Comparison of ENCODE assay signal across 8 cellular contexts in genomic region chr2:96265349-96265839, GRCh38. TPM values are rescaled to one million over a fixed set of nuclear protein-coding genes. Genes with fewer than 3 reads are reported as not detected.
DNase-seq lines count a peak whose midpoint lies in the region; ATAC-seq and TF ChIP-seq lines count a peak whose summit lies in the region.

No MANE protein-coding gene starts in this region.

- H3K9me3 Mint-ChIP-seq in Calu3 (ENCODE audit: low read depth, unreplicated experiment), result no peaks in the 10 kb centered on the region
- no peaks in the 10 kb centered on the region for H3K9me3 Mint-ChIP-seq in activated T-helper 17 cell treated with anti-CD3 and anti-CD28 coated beads, Interleukin-2, amount 50 U/mL, for 72 hours

- DNase-seq in Calu3 (peak; percentile 43), LNCaP clone FGC (ENCODE audit: low read depth) (no peak), foreskin fibroblast (peak in 1 of 2 donors; percentile 56), nucleus accumbens (lab: John Stamatoyannopoulos, UW) (peak in 33 of 56 donors; percentile 19 to 81 (median 66)), NCI-H774 (lab: John Stamatoyannopoulos, UW) (no peak), HT-29 (ENCODE audit: low spot score) (no peak)

- H3K36me3 Mint-ChIP-seq in Calu3 (ENCODE audit: insufficient read depth, unreplicated experiment), result peaks cover 57% of the 10 kb centered on the region
- H3K36me3 Mint-ChIP-seq in activated T-helper 17 cell treated with anti-CD3 and anti-CD28 coated beads, Interleukin-2, amount 50 U/mL, for 72 hours (ENCODE audit: low read depth), result peaks cover 87% of the 10 kb centered on the region

- peak; percentile 15 for ATAC-seq in GM21529 (IDR thresholded peaks at IDR 0.05; ENCODE audit: unreplicated experiment)
- peak; percentile 5 for ATAC-seq in activated T-helper 17 cell treated with anti-CD3 and anti-CD28 coated beads, Interleukin-2, amount 50 U/mL, for 72 hours (replicated peaks)

- H3K27ac Mint-ChIP-seq in Calu3 (ENCODE audit: unreplicated experiment), result peak overlapping the region; percentile 17
- H3K27ac Mint-ChIP-seq in activated T-helper 17 cell treated with anti-CD3 and anti-CD28 coated beads, Interleukin-2, amount 50 U/mL, for 72 hours, result no peak overlapping the region

- CTCF ChIA-PET in Calu3 (lab: Charles Lee), result interaction anchor here (1.0 kb wide), 1 partner anchor 127 kb away, joined by 7 read pairs; the partner anchor contains the start of gene ASTL

- TF ChIP-seq CTCF in Calu3 (IDR thresholded peaks at IDR 0.05; ENCODE audit: unreplicated experiment) (no peak), LNCaP clone FGC (IDR thresholded peaks at IDR 0.05; ENCODE audit: control insufficient read depth, extremely low read depth, insufficient read depth) (no peak), foreskin fibroblast (IDR thresholded peaks at IDR 0.05; ENCODE audit: low read depth, low read length) (no peak)

- no TSS peak for BruUV-seq in Calu3 (replicated peaks; lab: Mats Ljungman, UMichigan)

- peak overlapping the region; percentile 98 for H3K4me3 ChIP-seq in LNCaP clone FGC (ENCODE audit: low read depth, low read length)
- peak overlapping the region; percentile 87 to 97 for H3K4me3 ChIP-seq in foreskin fibroblast (ENCODE audit: low read depth in 1 of 2, low read length in 2 of 2)

- intact Hi-C loops in Calu3 (cut with micrococcal nuclease; ENCODE audit: unreplicated experiment), result loop anchor here (10.0 kb wide), 3 partner anchors 131 to 271 kb away; partner anchors contain the start of genes ANKRD36C and ASTL

- peaks cover 30% of the 10 kb centered on the region for H3K4me1 Mint-ChIP-seq in Calu3 (ENCODE audit: low read depth, unreplicated experiment)
- peaks cover 32% of the 10 kb centered on the region for H3K4me1 Mint-ChIP-seq in activated T-helper 17 cell treated with anti-CD3 and anti-CD28 coated beads, Interleukin-2, amount 50 U/mL, for 72 hours

- no peaks in the 10 kb centered on the region for H3K27me3 Mint-ChIP-seq in Calu3 (ENCODE audit: unreplicated experiment)
- no peaks in the 10 kb centered on the region for H3K27me3 Mint-ChIP-seq in activated T-helper 17 cell treated with anti-CD3 and anti-CD28 coated beads, Interleukin-2, amount 50 U/mL, for 72 hours

- peak overlapping the region; percentile 88 for H3K4me3 Mint-ChIP-seq in Calu3 (ENCODE audit: low read depth, unreplicated experiment)
- peak overlapping the region; percentile 92 for H3K4me3 Mint-ChIP-seq in activated T-helper 17 cell treated with anti-CD3 and anti-CD28 coated beads, Interleukin-2, amount 50 U/mL, for 72 hours

RNA-seq across cellular contexts. Expression of gene TMEM127, which starts 0.4 kb away (rescaled TPM):
- total RNA-seq in Calu3 (2022), result 50.7 and 53.2 TPM in 2 replicates
- 10 to 100 TPM; 23.8 to 25.4 TPM for total RNA-seq in activated T-helper 17 cell treated with anti-CD3 and anti-CD28 coated beads, Interleukin-2, amount 50 U/mL, for 72 hours
- 26.2 and 33.1 TPM in 2 replicates for total RNA-seq in HT-29 (2014; rRNA removed; shearing (Covaris generic))

RNA-seq across cellular contexts. Expression of gene CIAO1, which starts 0.6 kb away (rescaled TPM):
- 75.7 and 85.9 TPM in 2 replicates for total RNA-seq in Calu3 (2022)
- 10 to 100 TPM; 71.4 to 81.3 TPM for total RNA-seq in activated T-helper 17 cell treated with anti-CD3 and anti-CD28 coated beads, Interleukin-2, amount 50 U/mL, for 72 hours
- total RNA-seq in HT-29 (2014; rRNA removed; shearing (Covaris generic)), result 169 and 197 TPM in 2 replicates

RNA-seq across cellular contexts. Expression of gene SNRNP200, which starts 40.0 kb away (rescaled TPM):
- total RNA-seq in Calu3 (2022), result 140 and 143 TPM in 2 replicates
- 100 to 1,000 TPM; 155 to 198 TPM for total RNA-seq in activated T-helper 17 cell treated with anti-CD3 and anti-CD28 coated beads, Interleukin-2, amount 50 U/mL, for 72 hours
- 82.2 and 86.3 TPM in 2 replicates for total RNA-seq in HT-29 (2014; rRNA removed; shearing (Covaris generic))

RNA-seq across cellular contexts. Expression of gene STARD7, which starts 56.8 kb away (rescaled TPM):
- 119 and 123 TPM in 2 replicates for total RNA-seq in Calu3 (2022)
- total RNA-seq in activated T-helper 17 cell treated with anti-CD3 and anti-CD28 coated beads, Interleukin-2, amount 50 U/mL, for 72 hours, result 100 to 1,000 TPM; 140 to 190 TPM
- total RNA-seq in HT-29 (2014; rRNA removed; shearing (Covaris generic)), result 133 and 166 TPM in 2 replicates

RNA-seq across cellular contexts. Expression of gene ITPRIPL1, which starts 59.7 kb away (rescaled TPM):
- total RNA-seq in Calu3 (2022), result 1.2 and 1.7 TPM in 2 replicates
- 10 to 100 TPM; 26.1 to 55.9 TPM for total RNA-seq in activated T-helper 17 cell treated with anti-CD3 and anti-CD28 coated beads, Interleukin-2, amount 50 U/mL, for 72 hours
- total RNA-seq in HT-29 (2014; rRNA removed; shearing (Covaris generic)), result not detected in 2 replicates

Comparison
In these comparisons a context has a peak if more than half of its experiments do, and no peak if none do; other contexts are left out.
1. DNase-seq: peak in Calu3 (single experiment) and nucleus accumbens (33 of 56); none in LNCaP clone FGC (single experiment), NCI-H774 (single experiment) and HT-29 (single experiment).